Comparison of ENCODE assay signal across 17 cellular contexts in genomic region chr2:75632813-75633212, GRCh38.
"Had no signal": no experiment of that assay in that cellular context is flagged by ENCODE, and none has a peak within 500 bp of the region (broad histone marks: within the 10 kb centered on the region; RNA-seq: fewer than 3 reads in every experiment).

No MANE protein-coding gene starts in this region.

- DNase-seq: activated CD4-positive, alpha-beta memory T cell treated with anti-CD3 and anti-CD28 coated beads for 36 hours; activated CD4-positive, alpha-beta T cell treated with anti-CD3 and anti-CD28 coated beads for 48 hours; activated effector memory CD4-positive, alpha-beta T cell treated with Interleukin-2 at 50 U/mL for 16 hours; activated naive CD4-positive, alpha-beta T cell treated with anti-CD3 and anti-CD28 coated beads, Interleukin-2, amount 10 ng/mL, durations not matched to agents 7 days and 5 days; activated T-cell treated with anti-CD3 and anti-CD28 coated beads, Interleukin-2, amount 50 U/mL, for 72 hours; naive thymus-derived CD4-positive, alpha-beta T cell; right lobe of liver; stimulated activated CD4-positive, alpha-beta T cell treated with anti-CD3 and anti-CD28 coated beads, Interleukin-2, amount 100 ng/mL, for 48 hours; stimulated activated CD8-positive, alpha-beta memory T cell treated with anti-CD3 and anti-CD28 coated beads, Interleukin-4, amount 100 ng/mL, for 48 hours; stimulated activated naive B cell treated with anti-CD40 and anti-IgM and Interleukin-4, amounts not matched to agents 10 μg/mL and 1 μg/mL and 100 μg/mL, for 72 hours; SW 1271; T-helper 17 cell; upper lobe of right lung had no signal

- H3K27me3 ChIP-seq: right lobe of liver, upper lobe of right lung had no signal

- H3K9me3 ChIP-seq: pancreas, right lobe of liver, thoracic aorta, upper lobe of right lung had no signal

- H3K27ac ChIP-seq: pancreas, right lobe of liver, thoracic aorta, upper lobe of right lung had no signal

- H3K36me3 ChIP-seq: pancreas, right lobe of liver, thoracic aorta, upper lobe of right lung had no signal

- H3K4me3 ChIP-seq: lung, pancreas, right lobe of liver, smooth muscle cell, thoracic aorta, upper lobe of right lung had no signal

- ATAC-seq: activated T-cell treated with anti-CD3 and anti-CD28 coated beads, Interleukin-2, amount 50 U/mL, for 72 hours; naive thymus-derived CD4-positive, alpha-beta T cell; right lobe of liver; stimulated activated naive B cell treated with anti-CD40 and anti-IgM and Interleukin-4, amounts not matched to agents 10 μg/mL and 1 μg/mL and 100 μg/mL, for 72 hours; T-helper 17 cell had no signal

- H3K4me1 ChIP-seq: right lobe of liver, upper lobe of right lung had no signal
